ENCODE assay signal across 17 cellular contexts in the genomic region with DNA sequence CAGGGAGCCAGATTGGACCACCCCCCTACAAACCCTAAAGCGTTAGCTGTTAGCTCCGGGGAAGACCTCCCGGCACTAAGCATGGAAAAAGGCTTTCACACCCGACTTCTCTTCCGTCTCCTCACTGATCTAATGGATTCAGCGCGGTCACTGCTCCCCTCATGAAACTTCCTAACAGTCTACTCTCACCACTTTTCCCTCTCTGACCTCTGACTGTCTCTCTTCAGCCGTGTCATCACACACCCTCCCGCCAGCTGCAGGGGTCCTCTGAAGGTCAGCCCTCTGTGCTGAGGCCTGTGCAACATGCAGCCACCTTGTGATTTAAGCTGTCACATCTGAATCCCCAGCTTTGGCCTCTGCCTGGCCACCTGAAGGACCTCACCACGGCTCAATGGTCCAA. TPM values are rescaled to one million over a fixed set of nuclear protein-coding genes. Genes with fewer than 3 reads are reported as not detected.
A peak's percentile ranks its signal among the peaks of the same experiment; 100 is the strongest.
DNase-seq lines count a peak whose midpoint lies in the region; ATAC-seq and TF ChIP-seq lines count a peak whose summit lies in the region.
"Had no signal": no experiment of that assay in that cellular context is flagged by ENCODE, and none has a peak within 500 bp of the region (broad histone marks: within the 10 kb centered on the region; RNA-seq: fewer than 3 reads in every experiment).

No MANE protein-coding gene starts in this region.

- intact Hi-C loops in Caco-2 (cut with micrococcal nuclease; ENCODE audit: unreplicated experiment) (no loop called here), A673 (cut with micrococcal nuclease; ENCODE audit: unreplicated experiment) (no loop called here)

- H3K27me3 Mint-ChIP-seq in Caco-2 (ENCODE audit: insufficient read depth, unreplicated experiment) = no peaks in the 10 kb centered on the region
- no peaks in the 10 kb centered on the region for H3K27me3 Mint-ChIP-seq in WTC11 (ENCODE audit: low read depth)
- H3K27me3 Mint-ChIP-seq in neural crest cell (ENCODE audit: low read depth) = no peaks in the 10 kb centered on the region
- H3K27me3 Mint-ChIP-seq: B cell; CD4-positive, alpha-beta memory T cell had no signal

- H3K9me3 ChIP-seq in BLaER1 treated with 17β-estradiol and CSF1 and Interleukin-3, amounts not matched to agents 10 nM and 100 nM (replicated peaks in 1 of 11) = peaks cover 0 to 21% (median 10%) of the 10 kb centered on the region in 11 experiments; a peak in 10 of 22 replicates
- no peaks in the 10 kb centered on the region for H3K9me3 ChIP-seq in Caco-2
- H3K9me3 ChIP-seq in A673 (ENCODE audit: low read depth, low read length, poor library complexity, severe bottlenecking) = no peaks in the 10 kb centered on the region
- H3K9me3 ChIP-seq: Peyer's patch had no signal

- no peak overlapping the region for H3K4me3 Mint-ChIP-seq in Caco-2 (ENCODE audit: unreplicated experiment)
- H3K4me3 Mint-ChIP-seq in WTC11 = no peak overlapping the region
- H3K4me3 Mint-ChIP-seq in neural crest cell = no peak overlapping the region
- H3K4me3 Mint-ChIP-seq: B cell; CD4-positive, alpha-beta memory T cell had no signal

- peaks cover 12% of the 10 kb centered on the region for H3K36me3 Mint-ChIP-seq in Caco-2 (ENCODE audit: insufficient read depth, unreplicated experiment)
- no peaks in the 10 kb centered on the region for H3K36me3 Mint-ChIP-seq in WTC11
- peaks cover 5% of the 10 kb centered on the region for H3K36me3 Mint-ChIP-seq in neural crest cell (ENCODE audit: low read depth)

- H3K27ac Mint-ChIP-seq in Caco-2 (ENCODE audit: unreplicated experiment) (peak overlapping the region; percentile 65), WTC11 (peak overlapping the region; percentile 23; the same call in 1 of the 2 replicates), neural crest cell (ENCODE audit: unreplicated experiment) (peak overlapping the region; percentile 85)
- H3K27ac Mint-ChIP-seq: B cell; CD4-positive, alpha-beta memory T cell had no signal

- DNase-seq in Caco-2 (no peak), WTC11 (ENCODE audit: low spot score) (no peak), neural crest cell (ENCODE audit: low read depth, low spot score) (no peak), A673 (ENCODE audit: low spot score) (no peak)
- DNase-seq: CD4-positive, alpha-beta memory T cell; DMS79; KG1; NCI-H1105 treated with DMSO at 0.1 percent for 48 hours; NCI-H1694 treated with DMSO at 0.1 percent for 48 hours; NCI-H226; NCI-H524 treated with DMSO at 0.1 percent for 48 hours; Peyer's patch had no signal

- H3K9ac ChIP-seq in BLaER1 treated with 17β-estradiol and CSF1 and Interleukin-3, amounts not matched to agents 10 nM and 100 nM = peak overlapping the region in 3 of 11 experiments; percentile 1 to 26 (median 12); a peak in 2 of 22 replicates

- peaks cover 0 to 55% (median 35%) of the 10 kb centered on the region in 11 experiments; a peak in 20 of 22 replicates for H3K36me3 ChIP-seq in BLaER1 treated with 17β-estradiol and CSF1 and Interleukin-3, amounts not matched to agents 10 nM and 100 nM
- no peaks in the 10 kb centered on the region for H3K36me3 ChIP-seq in Caco-2 (ENCODE audit: control insufficient read depth, insufficient read depth, low read length)
- H3K36me3 ChIP-seq in A673 (ENCODE audit: insufficient read depth, low read length, poor library complexity, severe bottlenecking) = no peaks in the 10 kb centered on the region
- H3K36me3 ChIP-seq: Peyer's patch had no signal

- peaks cover 49 to 84% (median 74%) of the 10 kb centered on the region in 10 experiments for H3K4me1 ChIP-seq in BLaER1 treated with 17β-estradiol and CSF1 and Interleukin-3, amounts not matched to agents 10 nM and 100 nM
- H3K4me1 ChIP-seq in Caco-2 (no peaks in the 10 kb centered on the region), A673 (ENCODE audit: insufficient read depth, low read length, poor library complexity, severe bottlenecking) (peaks cover 11% of the 10 kb centered on the region)

- no peaks in the 10 kb centered on the region for H4K20me1 ChIP-seq in BLaER1 treated with 17β-estradiol and CSF1 and Interleukin-3, amounts not matched to agents 10 nM and 100 nM

- H3K27me3 ChIP-seq in BLaER1 treated with 17β-estradiol and CSF1 and Interleukin-3, amounts not matched to agents 10 nM and 100 nM = no peaks in the 10 kb centered on the region
- H3K27me3 ChIP-seq in Caco-2 (replicated peaks; ENCODE audit: control insufficient read depth, insufficient read depth, low read length) (no peaks in the 10 kb centered on the region), A673 (replicated peaks; ENCODE audit: insufficient read depth, low read depth, low read length, poor library complexity) (no peaks in the 10 kb centered on the region)
- H3K27me3 ChIP-seq: Peyer's patch had no signal

- no TSS peak for BruUV-seq in Caco-2 (replicated peaks; lab: Mats Ljungman, UMichigan)
- no TSS peak for BruUV-seq in A673 (replicated peaks; lab: Mats Ljungman, UMichigan)

- POLR2A ChIA-PET in Caco-2 (lab: Charles Lee) (no interaction called here), WTC11 (lab: Charles Lee) (interaction anchor here (0.7 kb wide), 1 partner anchor 66 kb away, joined by 5 read pairs; no protein-coding TSS in a partner anchor), A673 (lab: Charles Lee; ENCODE audit: low non-redundant PET) (no interaction called here)

- peak overlapping the region in 9 of 11 experiments; percentile 5 to 63 (median 44); a peak in 15 of 22 replicates for H3K27ac ChIP-seq in BLaER1 treated with 17β-estradiol and CSF1 and Interleukin-3, amounts not matched to agents 10 nM and 100 nM
- no peak overlapping the region for H3K27ac ChIP-seq in A673 (ENCODE audit: low read depth, low read length, poor library complexity, severe bottlenecking)
- H3K27ac ChIP-seq: Peyer's patch had no signal

- H3K4me3 ChIP-seq in BLaER1 treated with 17β-estradiol and CSF1 and Interleukin-3, amounts not matched to agents 10 nM and 100 nM = no peak overlapping the region
- no peak overlapping the region for H3K4me3 ChIP-seq in Caco-2 (ENCODE audit: low read depth, low read length)
- H3K4me3 ChIP-seq in A673 (ENCODE audit: low read depth, low read length, poor library complexity, severe bottlenecking) = no peak overlapping the region
- H3K4me3 ChIP-seq: Peyer's patch had no signal

- no peak for ATAC-seq in WTC11
- no peak for ATAC-seq in HG03342 (IDR thresholded peaks at IDR 0.05; ENCODE audit: unreplicated experiment)
- no peak for ATAC-seq in GM21367 (IDR thresholded peaks at IDR 0.05; ENCODE audit: unreplicated experiment)
- ATAC-seq: Right ventricle myocardium inferior had no signal

- peak overlapping the region; percentile 50 to 79 (median 66); a peak in 21 of 22 replicates for H3K4me2 ChIP-seq in BLaER1 treated with 17β-estradiol and CSF1 and Interleukin-3, amounts not matched to agents 10 nM and 100 nM

- CTCF ChIA-PET in Caco-2 (lab: Charles Lee) (no interaction called here), WTC11 (lab: Charles Lee) (interaction anchor here (1.4 kb wide), 1 partner anchor 66 kb away, joined by 4 read pairs; no protein-coding TSS in a partner anchor), A673 (lab: Charles Lee) (interaction anchor here (0.5 kb wide), 1 partner anchor 271 kb away, joined by 4 read pairs; no protein-coding TSS in a partner anchor)

- H3K9me3 Mint-ChIP-seq in Caco-2 (ENCODE audit: unreplicated experiment) (peaks cover 10% of the 10 kb centered on the region), WTC11 (no peaks in the 10 kb centered on the region), neural crest cell (no peaks in the 10 kb centered on the region)
- H3K9me3 Mint-ChIP-seq: CD4-positive, alpha-beta memory T cell had no signal

- TF ChIP-seq CTCF in Caco-2 (IDR thresholded peaks at IDR 0.05; ENCODE audit: insufficient read depth in 1 of 2, low read depth in 1 of 2, low read length in 1 of 2, severe bottlenecking in 1 of 2, unreplicated experiment in 1 of 2) (no peak), WTC11 (IDR thresholded peaks at IDR 0.05) (no peak), neural crest cell (conservative IDR thresholded peaks at IDR 0.05) (no peak), A673 (conservative IDR thresholded peaks at IDR 0.05; ENCODE audit: low read depth, low read length) (no peak)

- H3K4me1 Mint-ChIP-seq in Caco-2 (ENCODE audit: low read depth, unreplicated experiment) (peaks cover 12% of the 10 kb centered on the region), WTC11 (peaks cover 23% of the 10 kb centered on the region), neural crest cell (peaks cover 17% of the 10 kb centered on the region)

TF ChIP-seq in WTC11, 78 proteins besides CTCF, POLR2A, EP300 and RAD21 (continues in another document):
- TF ChIP-seq, protein P1, sequence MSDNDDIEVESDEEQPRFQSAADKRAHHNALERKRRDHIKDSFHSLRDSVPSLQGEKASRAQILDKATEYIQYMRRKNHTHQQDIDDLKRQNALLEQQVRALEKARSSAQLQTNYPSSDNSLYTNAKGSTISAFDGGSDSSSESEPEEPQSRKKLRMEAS (CRISPR knock-in tag; IDR thresholded peaks at IDR 0.05) = no peak
- TF ChIP-seq, protein P2, sequence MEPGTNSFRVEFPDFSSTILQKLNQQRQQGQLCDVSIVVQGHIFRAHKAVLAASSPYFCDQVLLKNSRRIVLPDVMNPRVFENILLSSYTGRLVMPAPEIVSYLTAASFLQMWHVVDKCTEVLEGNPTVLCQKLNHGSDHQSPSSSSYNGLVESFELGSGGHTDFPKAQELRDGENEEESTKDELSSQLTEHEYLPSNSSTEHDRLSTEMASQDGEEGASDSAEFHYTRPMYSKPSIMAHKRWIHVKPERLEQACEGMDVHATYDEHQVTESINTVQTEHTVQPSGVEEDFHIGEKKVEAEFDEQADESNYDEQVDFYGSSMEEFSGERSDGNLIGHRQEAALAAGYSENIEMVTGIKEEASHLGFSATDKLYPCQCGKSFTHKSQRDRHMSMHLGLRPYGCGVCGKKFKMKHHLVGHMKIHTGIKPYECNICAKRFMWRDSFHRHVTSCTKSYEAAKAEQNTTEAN (CRISPR knock-in tag; IDR thresholded peaks at IDR 0.05) = no peak
- TF ChIP-seq ZNF121 (CRISPR knock-in tag; IDR thresholded peaks at IDR 0.05) = no peak
- TF ChIP-seq, protein P3, sequence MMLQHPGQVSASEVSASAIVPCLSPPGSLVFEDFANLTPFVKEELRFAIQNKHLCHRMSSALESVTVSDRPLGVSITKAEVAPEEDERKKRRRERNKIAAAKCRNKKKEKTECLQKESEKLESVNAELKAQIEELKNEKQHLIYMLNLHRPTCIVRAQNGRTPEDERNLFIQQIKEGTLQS (CRISPR knock-in tag; conservative IDR thresholded peaks at IDR 0.05) = no peak

RNA-seq across cellular contexts. Expression of a gene that starts 15.7 kb away (rescaled TPM):
- total RNA-seq in Caco-2 (2022) (40.3 and 46.1 TPM in 2 replicates), WTC11 (2021) (11.4 to 15.0 TPM (median 12.3 TPM) in 3 replicates), neural crest cell (20.4 and 20.8 TPM in 2 replicates), A673 (2021) (14.3 and 21.4 TPM in 2 replicates)

RNA-seq across cellular contexts. Expression of a gene that starts 16.1 kb away (rescaled TPM):
- total RNA-seq in Caco-2 (2022) = 16.4 and 19.2 TPM in 2 replicates
- 12.8 to 14.7 TPM (median 14.4 TPM) in 3 replicates for total RNA-seq in WTC11 (2021)
- total RNA-seq in neural crest cell = 13.4 and 13.5 TPM in 2 replicates
- total RNA-seq in A673 (2021) = 12.4 and 12.7 TPM in 2 replicates

Comparison
In these comparisons a context has a peak if more than half of its experiments do, and no peak if none do; other contexts are left out.
1. H3K27ac Mint-ChIP-seq: peak in every context shown above with its lines; median percentile 85 in neural crest cell; 65 in Caco-2; 23 in WTC11.